Comparison of ENCODE assay signal across 13 cellular contexts in the genomic region with DNA sequence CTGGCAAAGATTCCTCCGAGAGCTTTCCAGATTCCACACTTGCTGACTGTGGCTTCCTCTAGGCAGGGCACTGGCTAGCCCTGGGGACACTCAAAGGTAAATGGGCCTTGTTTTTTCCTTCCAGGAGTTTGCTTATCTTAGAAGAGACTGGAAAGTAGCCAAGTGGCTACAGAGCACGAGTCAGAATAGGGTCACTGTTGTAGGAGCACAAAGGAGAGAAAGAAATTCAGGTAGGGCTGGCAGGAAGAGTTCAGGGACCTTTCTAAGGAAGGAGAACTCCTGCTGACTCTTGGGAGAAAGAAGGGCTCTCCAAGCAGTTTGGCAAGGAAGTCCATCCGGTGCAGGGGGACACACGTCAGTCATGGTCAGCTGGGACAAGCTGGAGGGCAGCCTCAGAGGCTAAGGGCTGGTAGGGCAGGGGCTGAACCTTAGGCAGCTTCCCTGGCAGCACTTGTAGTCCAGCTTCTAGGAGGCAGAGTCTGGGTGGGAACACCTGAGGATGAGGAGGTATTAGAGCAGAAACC. TPM values are rescaled to one million over a fixed set of nuclear protein-coding genes. Genes with fewer than 3 reads are reported as not detected.
A peak's percentile ranks its signal among the peaks of the same experiment; 100 is the strongest.
DNase-seq lines count a peak whose midpoint lies in the region; ATAC-seq, FAIRE-seq and TF ChIP-seq lines count a peak whose summit lies in the region.
"Had no signal": no experiment of that assay in that cellular context is flagged by ENCODE, and none has a peak within 500 bp of the region (broad histone marks: within the 10 kb centered on the region; RNA-seq: fewer than 3 reads in every experiment).

No MANE protein-coding gene starts in this region.

- no peak for TF ChIP-seq RAD21 in A549 (conservative IDR thresholded peaks at IDR 0.05 in 1 of 2, IDR thresholded peaks at IDR 0.05 in 1 of 2)
- TF ChIP-seq RAD21 in K562 (CRISPR knock-in tag; conservative IDR thresholded peaks at IDR 0.05 in 1 of 2, IDR thresholded peaks at IDR 0.05 in 1 of 2), result no peak

- 61% methylated on average over 4 of the region's 4 CpGs for WGBS in A549 (ENCODE audit: missing lambda C conversion rate)
- 29% methylated on average over 4 of the region's 4 CpGs for WGBS in K562 (ENCODE audit: insufficient coverage, low coverage, missing lambda C conversion rate)
- WGBS in mesenchymal stem cell, result 74% methylated on average over 4 of the region's 4 CpGs

- H3K27me3 Mint-ChIP-seq in HFFc6 (ENCODE audit: insufficient read depth), result no peaks in the 10 kb centered on the region; the same call in none of the 2 replicates

- no TSS peak for BruUV-seq in K562 (replicated peaks; lab: Mats Ljungman, UMichigan)

- H3K4me2 ChIP-seq in A549 (no peak overlapping the region), K562 (ENCODE audit: insufficient read depth, low read length) (no peak overlapping the region; the same call in 1 of the 2 replicates), mesenchymal stem cell (ENCODE audit: low read length, poor library complexity, severe bottlenecking) (no peak overlapping the region)

- DNase-seq in A549 (ENCODE audit: low read depth in 1 of 2, low spot score in 1 of 2) (no peak), HFFc6 (no peak), K562 (ENCODE audit: extremely low read depth in 1 of 4, low spot score in 3 of 4) (peak in 2 of 4 experiments; percentile 34 to 63), mesenchymal stem cell (no peak), H7 (no peak), GM13976 (ENCODE audit: low spot score) (no peak), NCI-H2029 (lab: John Stamatoyannopoulos, UW) (no peak)
- DNase-seq: activated T-cell treated with anti-CD3 and anti-CD28 coated beads, Interleukin-2, amount 50 U/mL, for 72 hours; caudate nucleus; GF-D8; MV-4-11 had no signal

- TF ChIP-seq POLR2A in A549 (IDR thresholded peaks at IDR 0.05; ENCODE audit: low read length) (no peak), K562 (conservative IDR thresholded peaks at IDR 0.05) (no peak)

- intact Hi-C loops in K562 (cut with micrococcal nuclease), result loop anchor here (1.0 to 5.0 kb wide), 3 partner anchors 12 to 100 kb away; no protein-coding TSS in a partner anchor

- H2BK12ac ChIP-seq in mesenchymal stem cell (ENCODE audit: low read length in 2 of 2), result peak overlapping the region in 1 of 2 experiments; percentile 12

- H3K9ac ChIP-seq in K562 (ENCODE audit: insufficient read depth in 1 of 2, low read depth in 2 of 2, low read length in 2 of 2), result peak overlapping the region; percentile 0 to 90; a peak in 3 of 4 replicates
- no peak overlapping the region for H3K9ac ChIP-seq in mesenchymal stem cell (ENCODE audit: low read length)

- CTCF ChIA-PET in A549 (lab: Yijun Ruan, JAX), result interaction anchor here (0.6 to 1.9 kb wide), 4 partner anchors 22 to 167 kb away, joined by 3 to 5 read pairs (median 4); partner anchors contain the start of gene RNU4ATAC
- CTCF ChIA-PET in K562 (lab: Yijun Ruan, JAX; ENCODE audit: low intra/inter-chr PET ratio), result no interaction called here

- no peak overlapping the region for H4K8ac ChIP-seq in mesenchymal stem cell (ENCODE audit: low read length)

- H3K9me1 ChIP-seq in K562 (ENCODE audit: control insufficient read depth, insufficient read depth, low read length), result peaks cover 10% of the 10 kb centered on the region

- H3K4me3 ChIP-seq in A549, result no peak overlapping the region
- no peak overlapping the region for H3K4me3 ChIP-seq in K562
- H3K4me3 ChIP-seq in mesenchymal stem cell (ENCODE audit: insufficient read depth in 1 of 2, low read depth in 1 of 2, low read length in 2 of 2), result no peak overlapping the region
- H3K4me3 ChIP-seq in H7 (ENCODE audit: insufficient read depth, low read depth, low read length), result no peak overlapping the region

- H2AK5ac ChIP-seq in mesenchymal stem cell (ENCODE audit: low read length, severe bottlenecking), result peak overlapping the region; percentile 57

- H3K27ac Mint-ChIP-seq in HFFc6, result peak overlapping the region; percentile 36; the same call in 1 of the 2 replicates
- H3K27ac Mint-ChIP-seq: activated T-cell treated with anti-CD3 and anti-CD28 coated beads, Interleukin-2, amount 50 U/mL, for 72 hours; B cell had no signal

- H3K23ac ChIP-seq in mesenchymal stem cell (ENCODE audit: low read length in 2 of 2), result no peak overlapping the region

- H3K4me1 ChIP-seq in A549 (peaks cover 35% of the 10 kb centered on the region), K562 (replicated peaks in 1 of 2; ENCODE audit: control insufficient read depth in 2 of 2, insufficient read depth in 2 of 2, low read length in 2 of 2) (peaks cover 17 to 32% of the 10 kb centered on the region in 2 experiments), mesenchymal stem cell (ENCODE audit: control insufficient read depth, insufficient read depth, low read depth, low read length) (peaks cover 17% of the 10 kb centered on the region)

- no peak overlapping the region for H2BK120ac ChIP-seq in mesenchymal stem cell (ENCODE audit: low read depth, low read length)

- no peak for ATAC-seq in A549
- ATAC-seq in K562, result peak; percentile 57
- ATAC-seq in HG03159 (IDR thresholded peaks at IDR 0.05; ENCODE audit: unreplicated experiment), result no peak
- ATAC-seq: activated T-cell treated with anti-CD3 and anti-CD28 coated beads, Interleukin-2, amount 50 U/mL, for 72 hours had no signal

- H3K4me3 Mint-ChIP-seq in HFFc6, result no peak overlapping the region
- H3K4me3 Mint-ChIP-seq: activated T-cell treated with anti-CD3 and anti-CD28 coated beads, Interleukin-2, amount 50 U/mL, for 72 hours; B cell had no signal

- no peak overlapping the region for H4K91ac ChIP-seq in mesenchymal stem cell (ENCODE audit: low read length)

- POLR2A ChIA-PET in A549 (lab: Yijun Ruan, JAX) (no interaction called here), K562 (lab: Yijun Ruan, JAX) (interaction anchor here (0.6 to 0.7 kb wide), 3 partner anchors 166 to 352 kb away, joined by 3 to 4 read pairs (median 3); no protein-coding TSS in a partner anchor)

- H3K27ac ChIP-seq in A549, result peak overlapping the region; percentile 37 to 57; a peak in 4 of 6 replicates
- peak overlapping the region; percentile 50; the same call in 1 of the 3 replicates for H3K27ac ChIP-seq in K562 (ENCODE audit: extremely low read depth, low read depth, low read length)
- H3K27ac ChIP-seq in mesenchymal stem cell (ENCODE audit: low read length, poor library complexity, severe bottlenecking), result no peak overlapping the region

- no peak for TF ChIP-seq CTCF in A549 (IDR thresholded peaks at IDR 0.05)
- no peak for TF ChIP-seq CTCF in HFFc6 (IDR thresholded peaks at IDR 0.05)
- TF ChIP-seq CTCF in K562 (IDR thresholded peaks at IDR 0.05 in 2 of 3, conservative IDR thresholded peaks at IDR 0.05 in 1 of 3; ENCODE audit: insufficient read depth in 2 of 3, low read depth in 1 of 3, low read length in 3 of 3), result no peak
- no peak for TF ChIP-seq CTCF in GM13976 (IDR thresholded peaks at IDR 0.05; ENCODE audit: borderline replicate concordance, control extremely low read depth, extremely low read depth, insufficient read depth, missing control alignments)

- H3K9me3 ChIP-seq in A549 (no peaks in the 10 kb centered on the region), K562 (replicated peaks; ENCODE audit: control insufficient read depth, insufficient read depth, low read depth, low read length) (no peaks in the 10 kb centered on the region), mesenchymal stem cell (ENCODE audit: control insufficient read depth, low read length) (no peaks in the 10 kb centered on the region)

- H3K9me3 Mint-ChIP-seq in HFFc6, result no peaks in the 10 kb centered on the region
- H3K9me3 Mint-ChIP-seq: activated T-cell treated with anti-CD3 and anti-CD28 coated beads, Interleukin-2, amount 50 U/mL, for 72 hours had no signal

- in situ Hi-C loops in K562 (cut with MboI) (no loop called here), GM13976 (cut with MboI; ENCODE audit: low sequenced_read_pairs, unreplicated experiment) (no loop called here)

- H2BK15ac ChIP-seq in mesenchymal stem cell (ENCODE audit: low read depth, poor library complexity, severe bottlenecking), result peak overlapping the region; percentile 30

- H3K36me3 Mint-ChIP-seq in HFFc6 (ENCODE audit: low read depth), result no peaks in the 10 kb centered on the region

- no peak for TF ChIP-seq EP300 in A549 (IDR thresholded peaks at IDR 0.05)
- no peak for TF ChIP-seq EP300 in K562 (IDR thresholded peaks at IDR 0.05; ENCODE audit: low read length)

- no peak overlapping the region for H2BK5ac ChIP-seq in mesenchymal stem cell (ENCODE audit: low read depth, low read length, poor library complexity, severe bottlenecking)

- FAIRE-seq in A549 (lab: Jason Lieb, UNC) (no peak), K562 (lab: Jason Lieb, UNC) (peak; percentile 66)

- H3K36me3 ChIP-seq in K562 (ENCODE audit: control insufficient read depth, insufficient read depth, low read length) (no peaks in the 10 kb centered on the region), mesenchymal stem cell (ENCODE audit: control insufficient read depth in 1 of 2, insufficient read depth in 2 of 2, low read depth in 1 of 2, low read length in 2 of 2) (no peaks in the 10 kb centered on the region), H7 (replicated peaks; ENCODE audit: control insufficient read depth, insufficient read depth, low read length) (no peaks in the 10 kb centered on the region)

- H3K14ac ChIP-seq in mesenchymal stem cell (ENCODE audit: low read length in 2 of 2), result no peak overlapping the region

- H2AFZ ChIP-seq in K562 (ENCODE audit: low read depth, low read length) (peak overlapping the region; percentile 90), mesenchymal stem cell (ENCODE audit: low read depth, low read length) (no peak overlapping the region)

- no peak overlapping the region for H3K18ac ChIP-seq in mesenchymal stem cell (ENCODE audit: low read depth in 1 of 2, low read length in 2 of 2)

- no peaks in the 10 kb centered on the region for H3K79me1 ChIP-seq in mesenchymal stem cell (replicated peaks; ENCODE audit: low read length, poor library complexity, severe bottlenecking)

- no peak overlapping the region for H3K4ac ChIP-seq in mesenchymal stem cell (ENCODE audit: low read depth in 1 of 2, low read length in 2 of 2)

- H3K4me1 Mint-ChIP-seq in HFFc6 (ENCODE audit: low read depth), result peaks cover 45% of the 10 kb centered on the region

- no peaks in the 10 kb centered on the region for H4K20me1 ChIP-seq in K562 (replicated peaks; ENCODE audit: control insufficient read depth, insufficient read depth, low read length)

- no peaks in the 10 kb centered on the region for H3K79me2 ChIP-seq in K562 (ENCODE audit: control insufficient read depth, insufficient read depth, low read length)

- no peaks in the 10 kb centered on the region for H3K27me3 ChIP-seq in K562 (ENCODE audit: control insufficient read depth in 2 of 2, insufficient read depth in 2 of 2, low read length in 2 of 2)
- no peaks in the 10 kb centered on the region for H3K27me3 ChIP-seq in mesenchymal stem cell (ENCODE audit: control insufficient read depth in 1 of 2, insufficient read depth in 1 of 2, low read length in 2 of 2)
- H3K27me3 ChIP-seq in H7 (ENCODE audit: control insufficient read depth, insufficient read depth, low read length), result no peaks in the 10 kb centered on the region

RNA-seq across cellular contexts. Expression of gene NIFK, which starts 39.5 kb away (rescaled TPM):
- polyA plus RNA-seq in A549 (2011; rRNA removed) (55.3 and 82.9 TPM in 2 replicates), A549 (2017; fragmentation: RNase III; extraction: RNeasy Plus Mini Kit Qiagen cat#74134 plus additional on column Dnase treatment) (50.0 to 60.6 TPM (median 50.3 TPM) in 3 replicates), K562 (2011; rRNA removed) (39.6 and 60.2 TPM in 2 replicates), K562 (2014; fragmentation: Illumina TruSeq; extraction: Trizol) (237 and 426 TPM in 2 replicates), K562 (2014; fragmentation: Nextera tagmentation; extraction: Ambion mirVana) (100 to 1,000 TPM; 191 to 223 TPM), K562 (2014; rRNA removed) (92.9 and 137 TPM in 2 replicates)
- polyA plus RNA-seq in A549 (2012; cell fraction: cytosol; rRNA removed), result 19.1 and 19.6 TPM in 2 replicates
- polyA plus RNA-seq in A549 (2012; cell fraction: nucleus; rRNA removed), result 9.8 and 15.7 TPM in 2 replicates
- polyA minus RNA-seq in A549 (2011; rRNA and poly(A)+ RNA removed), result 13.8 and 18.3 TPM in 2 replicates
- 10 to 100 TPM; 67.2 to 82.4 (median 73.3) TPM for total RNA-seq in HFFc6 (2021; fragmentation: NEBNext Ultra II Directional; extraction: Animal tissue kit (Norgen Biotek cat#: 25700))
- total RNA-seq in K562 (2011; cell fraction: chromatin; rRNA removed; ENCODE audit: low replicate concordance), result 40.5 and 65.8 TPM in 2 replicates
- total RNA-seq in K562 (2011; cell fraction: nucleolus; rRNA removed), result 24.2 and 27.4 TPM in 2 replicates
- 31.9 and 45.0 TPM in 2 replicates for total RNA-seq in K562 (2011; cell fraction: nucleoplasm; rRNA removed)
- total RNA-seq in K562 (2014; rRNA removed) (114 and 123 TPM in 2 replicates), K562 (2014; rRNA removed; fragmentation: Illumina TruSeq; extraction: Trizol) (183 and 218 TPM in 2 replicates), K562 (2015; rRNA removed; fragmentation: Illumina TruSeq; extraction: Trizol) (227 and 257 TPM in 2 replicates), K562 (2021) (126 and 136 TPM in 2 replicates)
- polyA plus RNA-seq in K562 (2011; cell fraction: cytosol; rRNA removed), result 11.3 and 24.4 TPM in 2 replicates
- polyA plus RNA-seq in K562 (2011; cell fraction: nucleus; rRNA removed), result 16.2 and 19.6 TPM in 2 replicates
- 60.1 and 72.9 TPM in 2 replicates for polyA plus RNA-seq in K562 (2012)
- polyA minus RNA-seq in K562 (2011; rRNA and poly(A)+ RNA removed), result 33.5 and 35.2 TPM in 2 replicates
- 14.6 and 19.8 TPM in 2 replicates for polyA minus RNA-seq in K562 (2011; cell fraction: cytosol; rRNA and poly(A)+ RNA removed)
- polyA minus RNA-seq in K562 (2011; cell fraction: nucleus; rRNA and poly(A)+ RNA removed), result 13.3 and 18.7 TPM in 2 replicates
- 75.3 TPM for polyA plus RNA-seq in mesenchymal stem cell (2013, experiment 1 of 2)
- polyA plus RNA-seq in mesenchymal stem cell (2013, experiment 2 of 2), result 68.7 TPM
- 84.7 and 84.8 TPM in 2 replicates for total RNA-seq in H7 (2014; rRNA removed; shearing (Covaris generic))

RNA-seq across cellular contexts. Expression of gene CLASP1, which starts 47.9 kb away (rescaled TPM):
- 11.7 and 26.5 TPM in 2 replicates for polyA plus RNA-seq in A549 (2011; rRNA removed)
- 4.6 and 5.7 TPM in 2 replicates for polyA plus RNA-seq in A549 (2012; cell fraction: cytosol; rRNA removed)
- polyA plus RNA-seq in A549 (2012; cell fraction: nucleus; rRNA removed), result 12.0 and 19.8 TPM in 2 replicates
- 15.2 to 16.0 TPM (median 15.8 TPM) in 3 replicates for polyA plus RNA-seq in A549 (2017; fragmentation: RNase III; extraction: RNeasy Plus Mini Kit Qiagen cat#74134 plus additional on column Dnase treatment)
- 61.6 and 63.7 TPM in 2 replicates for polyA minus RNA-seq in A549 (2011; rRNA and poly(A)+ RNA removed)
- total RNA-seq in HFFc6 (2021; fragmentation: NEBNext Ultra II Directional; extraction: Animal tissue kit (Norgen Biotek cat#: 25700)), result 10 to 100 TPM; 38.2 to 49.0 (median 41.1) TPM
- 121 and 224 TPM in 2 replicates for total RNA-seq in K562 (2011; cell fraction: chromatin; rRNA removed; ENCODE audit: low replicate concordance)
- 53.2 and 69.0 TPM in 2 replicates for total RNA-seq in K562 (2011; cell fraction: nucleolus; rRNA removed)
- total RNA-seq in K562 (2011; cell fraction: nucleoplasm; rRNA removed), result 96.6 and 111 TPM in 2 replicates
- 22.2 and 27.5 TPM in 2 replicates for total RNA-seq in K562 (2014; rRNA removed)
- 25.7 and 28.2 TPM in 2 replicates for total RNA-seq in K562 (2014; rRNA removed; fragmentation: Illumina TruSeq; extraction: Trizol)
- 28.3 and 30.9 TPM in 2 replicates for total RNA-seq in K562 (2015; rRNA removed; fragmentation: Illumina TruSeq; extraction: Trizol)
- 38.3 and 40.3 TPM in 2 replicates for total RNA-seq in K562 (2021)
- polyA plus RNA-seq in K562 (2011; rRNA removed), result 8.5 and 10.3 TPM in 2 replicates
- 4.5 and 7.0 TPM in 2 replicates for polyA plus RNA-seq in K562 (2011; cell fraction: cytosol; rRNA removed)
- 39.0 and 41.2 TPM in 2 replicates for polyA plus RNA-seq in K562 (2011; cell fraction: nucleus; rRNA removed)
- 17.5 and 22.9 TPM in 2 replicates for polyA plus RNA-seq in K562 (2012)
- 17.3 and 18.0 TPM in 2 replicates for polyA plus RNA-seq in K562 (2014; fragmentation: Illumina TruSeq; extraction: Trizol)
- 1 to 10 TPM; 1.7 to 7.2 TPM for polyA plus RNA-seq in K562 (2014; fragmentation: Nextera tagmentation; extraction: Ambion mirVana)
- polyA plus RNA-seq in K562 (2014; rRNA removed), result 20.2 and 20.7 TPM in 2 replicates
- 56.1 and 59.2 TPM in 2 replicates for polyA minus RNA-seq in K562 (2011; rRNA and poly(A)+ RNA removed)
- polyA minus RNA-seq in K562 (2011; cell fraction: cytosol; rRNA and poly(A)+ RNA removed), result 18.2 and 24.7 TPM in 2 replicates
- 84.4 and 122 TPM in 2 replicates for polyA minus RNA-seq in K562 (2011; cell fraction: nucleus; rRNA and poly(A)+ RNA removed)
- 15.0 TPM for polyA plus RNA-seq in mesenchymal stem cell (2013, experiment 1 of 2)
- polyA plus RNA-seq in mesenchymal stem cell (2013, experiment 2 of 2), result 14.1 TPM
- total RNA-seq in H7 (2014; rRNA removed; shearing (Covaris generic)), result 22.9 and 33.1 TPM in 2 replicates

RNA-seq across cellular contexts. Expression of gene TSN, which starts 58.3 kb away (rescaled TPM):
- polyA plus RNA-seq in A549 (2011; rRNA removed) (101 and 117 TPM in 2 replicates), A549 (2017; fragmentation: RNase III; extraction: RNeasy Plus Mini Kit Qiagen cat#74134 plus additional on column Dnase treatment) (55.9 to 59.0 TPM (median 56.8 TPM) in 3 replicates), K562 (2011; rRNA removed) (83.7 and 128 TPM in 2 replicates), K562 (2014; fragmentation: Illumina TruSeq; extraction: Trizol) (74.5 and 79.4 TPM in 2 replicates), K562 (2014; fragmentation: Nextera tagmentation; extraction: Ambion mirVana) (100 to 1,000 TPM; 142 to 152 TPM), K562 (2014; rRNA removed) (75.3 and 80.2 TPM in 2 replicates)
- 28.1 and 32.9 TPM in 2 replicates for polyA plus RNA-seq in A549 (2012; cell fraction: cytosol; rRNA removed)
- 11.3 and 16.0 TPM in 2 replicates for polyA plus RNA-seq in A549 (2012; cell fraction: nucleus; rRNA removed)
- polyA minus RNA-seq in A549 (2011; rRNA and poly(A)+ RNA removed), result 37.3 and 42.0 TPM in 2 replicates
- total RNA-seq in HFFc6 (2021; fragmentation: NEBNext Ultra II Directional; extraction: Animal tissue kit (Norgen Biotek cat#: 25700)), result 10 to 100 TPM; 74.8 to 91.2 (median 83.2) TPM
- total RNA-seq in K562 (2011; cell fraction: chromatin; rRNA removed; ENCODE audit: low replicate concordance), result 34.6 and 59.5 TPM in 2 replicates
- 27.5 and 32.0 TPM in 2 replicates for total RNA-seq in K562 (2011; cell fraction: nucleolus; rRNA removed)
- total RNA-seq in K562 (2011; cell fraction: nucleoplasm; rRNA removed), result 53.5 and 77.3 TPM in 2 replicates
- total RNA-seq in K562 (2014; rRNA removed) (61.1 and 63.2 TPM in 2 replicates), K562 (2014; rRNA removed; fragmentation: Illumina TruSeq; extraction: Trizol) (101 and 110 TPM in 2 replicates), K562 (2015; rRNA removed; fragmentation: Illumina TruSeq; extraction: Trizol) (82.8 and 87.0 TPM in 2 replicates), K562 (2021) (87.8 and 95.2 TPM in 2 replicates)
- 34.8 and 62.7 TPM in 2 replicates for polyA plus RNA-seq in K562 (2011; cell fraction: cytosol; rRNA removed)
- polyA plus RNA-seq in K562 (2011; cell fraction: nucleus; rRNA removed), result 22.7 and 26.1 TPM in 2 replicates
- polyA plus RNA-seq in K562 (2012), result 56.1 and 70.2 TPM in 2 replicates
- polyA minus RNA-seq in K562 (2011; rRNA and poly(A)+ RNA removed), result 63.4 and 80.3 TPM in 2 replicates
- 63.1 and 65.4 TPM in 2 replicates for polyA minus RNA-seq in K562 (2011; cell fraction: cytosol; rRNA and poly(A)+ RNA removed)
- 26.1 and 35.9 TPM in 2 replicates for polyA minus RNA-seq in K562 (2011; cell fraction: nucleus; rRNA and poly(A)+ RNA removed)
- 28.6 TPM for polyA plus RNA-seq in mesenchymal stem cell (2013, experiment 1 of 2)
- 29.9 TPM for polyA plus RNA-seq in mesenchymal stem cell (2013, experiment 2 of 2)
- total RNA-seq in H7 (2014; rRNA removed; shearing (Covaris generic)), result 66.9 and 77.8 TPM in 2 replicates
